Comparison of ENCODE assay signal across 25 cellular contexts in the genomic region with DNA sequence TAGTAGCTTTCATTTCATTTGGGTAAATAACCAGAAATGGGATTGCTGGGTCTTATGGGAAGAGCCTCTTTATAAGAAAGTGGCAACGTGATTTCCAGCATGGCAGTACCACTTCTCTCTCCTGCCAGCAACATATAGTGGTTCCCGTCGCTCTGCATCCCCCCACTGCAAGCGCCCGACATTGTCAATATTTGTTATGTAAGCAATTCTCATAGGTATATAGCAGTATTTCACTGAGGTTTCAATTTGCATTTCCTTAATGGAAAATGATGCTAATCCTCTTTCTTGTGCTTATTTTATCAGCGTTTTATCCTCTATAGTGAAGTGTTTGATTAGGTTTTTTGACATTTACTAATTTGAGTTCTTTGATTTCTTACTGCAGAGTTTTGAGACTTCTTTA. TPM values are rescaled to one million over a fixed set of nuclear protein-coding genes. Genes with fewer than 3 reads are reported as not detected.
A peak's percentile ranks its signal among the peaks of the same experiment; 100 is the strongest.
DNase-seq lines count a peak whose midpoint lies in the region; ATAC-seq, FAIRE-seq and TF ChIP-seq lines count a peak whose summit lies in the region.
"Had no signal": no experiment of that assay in that cellular context is flagged by ENCODE, and none has a peak within 500 bp of the region (broad histone marks: within the 10 kb centered on the region; RNA-seq: fewer than 3 reads in every experiment).

No MANE protein-coding gene starts in this region.

- 4% methylated on average over 6 of the region's 6 CpGs for WGBS in HepG2 (ENCODE audit: low lambda C conversion rate)
- 65% methylated on average over 6 of the region's 6 CpGs for WGBS in right lobe of liver (ENCODE audit: insufficient coverage, low coverage, low lambda C conversion rate, missing lambda C conversion rate)
- WGBS in spleen, 5 donors = 77 to 88% (median 86%) methylated on average over 6 of the region's 6 CpGs

- TF ChIP-seq RAD21 in HepG2 (CRISPR knock-in tag; IDR thresholded peaks at IDR 0.05) = no peak

- H3K9ac ChIP-seq in HepG2 (ENCODE audit: insufficient read depth, low read depth, low read length) = no peak overlapping the region
- H3K9ac ChIP-seq: BLaER1 treated with 17β-estradiol and CSF1 and Interleukin-3, amounts not matched to agents 10 nM and 100 nM had no signal

- ATAC-seq in HepG2 = no peak
- ATAC-seq in right lobe of liver = no peak
- no peak for ATAC-seq in left lobe of liver
- no peak for ATAC-seq in HG03432 (IDR thresholded peaks at IDR 0.05; ENCODE audit: unreplicated experiment)

- H3K4me3 ChIP-seq in HepG2 (replicated peaks in 1 of 3; ENCODE audit: insufficient read depth in 1 of 3, low read depth in 2 of 3, low read length in 3 of 3) (no peak overlapping the region), right lobe of liver (no peak overlapping the region), spleen (no peak overlapping the region)
- H3K4me3 ChIP-seq: BLaER1 treated with 17β-estradiol and CSF1 and Interleukin-3, amounts not matched to agents 10 nM and 100 nM; HAP-1 had no signal

- H4K20me1 ChIP-seq in HepG2 (ENCODE audit: insufficient read depth, low read length) = no peaks in the 10 kb centered on the region
- H4K20me1 ChIP-seq: BLaER1 treated with 17β-estradiol and CSF1 and Interleukin-3, amounts not matched to agents 10 nM and 100 nM had no signal

- TF ChIP-seq CTCF in HepG2 (CRISPR knock-in tag; IDR thresholded peaks at IDR 0.05) (no peak), right lobe of liver (IDR thresholded peaks at IDR 0.05) (no peak), spleen (IDR thresholded peaks at IDR 0.05 in 8 of 11, conservative IDR thresholded peaks at IDR 0.05 in 3 of 11) (no peak)

- in situ Hi-C loops in HepG2 (cut with HindIII; ENCODE audit: extremely low pct_ligation_motif_present, low pct_unique_long_range_greater_than_20kb) = no loop called here

- CTCF ChIA-PET in HepG2 (lab: Yijun Ruan, JAX; ENCODE audit: low intra/inter-chr PET ratio, low total read pairs) = no interaction called here

- DNase-seq in DMS53 (lab: John Stamatoyannopoulos, UW) = peak; percentile 37
- DNase-seq in DMS53 treated with DMSO at 0.1 percent for 48 hours (lab: John Stamatoyannopoulos, UW; ENCODE audit: unreplicated experiment) = no peak
- no peak for DNase-seq in HepG2 (ENCODE audit: low spot score)
- no peak for DNase-seq in right lobe of liver
- DNase-seq in left lobe of liver (ENCODE audit: low spot score) = peak; percentile 22
- DNase-seq in spleen = peak; percentile 12
- DNase-seq in midbrain (lab: John Stamatoyannopoulos, UW) = no peak
- DNase-seq: ACHN; AML-193; BE2C; CD4-positive, alpha-beta T cell; CD8-positive, alpha-beta memory T cell; DMS 273 treated with DMSO at 0.1 percent for 48 hours; DND-41; GOT3; HFFc6 had no signal

- no peaks in the 10 kb centered on the region for H3K79me2 ChIP-seq in HepG2 (ENCODE audit: insufficient read depth, low read length)

- POLR2A ChIA-PET in HepG2 (lab: Yijun Ruan, JAX) = no interaction called here

- H3K27me3 ChIP-seq in HepG2 (ENCODE audit: control insufficient read depth in 1 of 2, insufficient read depth in 2 of 2, low read length in 2 of 2) (peaks cover 0 to 7% of the 10 kb centered on the region in 2 experiments; a peak in 1 of 5 replicates), right lobe of liver (no peaks in the 10 kb centered on the region), spleen (replicated peaks in 1 of 7) (no peaks in the 10 kb centered on the region)
- H3K27me3 ChIP-seq: BE2C; BLaER1 treated with 17β-estradiol and CSF1 and Interleukin-3, amounts not matched to agents 10 nM and 100 nM had no signal

- no peak overlapping the region for H3K4me2 ChIP-seq in HepG2 (ENCODE audit: low read depth, low read length)
- H3K4me2 ChIP-seq: BLaER1 treated with 17β-estradiol and CSF1 and Interleukin-3, amounts not matched to agents 10 nM and 100 nM had no signal

- no peak overlapping the region for H2AFZ ChIP-seq in HepG2 (ENCODE audit: low read length)

- intact Hi-C loops in HepG2 (cut with micrococcal nuclease; ENCODE audit: unreplicated experiment) = no loop called here
- intact Hi-C loops in right lobe of liver (cut with DNase I) = no loop called here
- intact Hi-C loops in spleen (cut with DNase I; ENCODE audit: low total_unique reads) = no loop called here

- H3K9me3 ChIP-seq in HepG2 (ENCODE audit: low read length) (no peaks in the 10 kb centered on the region), right lobe of liver (no peaks in the 10 kb centered on the region), spleen (no peaks in the 10 kb centered on the region)
- H3K9me3 ChIP-seq: BE2C, HAP-1 had no signal

- H3K27ac ChIP-seq in HepG2 (ENCODE audit: extremely low read length, insufficient read depth, low read length) (no peak overlapping the region), right lobe of liver (no peak overlapping the region), spleen (no peak overlapping the region)
- H3K27ac ChIP-seq: 22Rv1; BLaER1 treated with 17β-estradiol and CSF1 and Interleukin-3, amounts not matched to agents 10 nM and 100 nM had no signal

- H3K36me3 ChIP-seq in HepG2 (replicated peaks in 1 of 2; ENCODE audit: control insufficient read depth in 1 of 2, insufficient read depth in 2 of 2, low read length in 2 of 2) (no peaks in the 10 kb centered on the region), right lobe of liver (no peaks in the 10 kb centered on the region), spleen (no peaks in the 10 kb centered on the region)
- H3K36me3 ChIP-seq: BE2C; BLaER1 treated with 17β-estradiol and CSF1 and Interleukin-3, amounts not matched to agents 10 nM and 100 nM; HAP-1 had no signal

- no peak for TF ChIP-seq EP300 in HepG2 (IDR thresholded peaks at IDR 0.05; ENCODE audit: low read depth in 2 of 2, low read length in 2 of 2)
- TF ChIP-seq EP300 in HepG2 (CRISPR knock-in tag; IDR thresholded peaks at IDR 0.05; ENCODE audit: borderline replicate concordance) = no peak

- H3K4me1 ChIP-seq in HepG2 (ENCODE audit: insufficient read depth, low read length) (no peaks in the 10 kb centered on the region), right lobe of liver (no peaks in the 10 kb centered on the region), spleen (no peaks in the 10 kb centered on the region)
- H3K4me1 ChIP-seq: BE2C; BLaER1 treated with 17β-estradiol and CSF1 and Interleukin-3, amounts not matched to agents 10 nM and 100 nM; HAP-1 had no signal

- BruUV-seq in HepG2 (replicated peaks; lab: Mats Ljungman, UMichigan) = no TSS peak

- TF ChIP-seq POLR2A in HepG2 (IDR thresholded peaks at IDR 0.05; ENCODE audit: insufficient read depth in 1 of 2, low read depth in 2 of 2, low read length in 2 of 2) = no peak
- no peak for TF ChIP-seq POLR2A in right lobe of liver (IDR thresholded peaks at IDR 0.05)
- TF ChIP-seq POLR2A in spleen (IDR thresholded peaks at IDR 0.05) = no peak

- FAIRE-seq in HepG2 (lab: Jason Lieb, UNC) = no peak
- FAIRE-seq: A204.1, D721Med, G401.6, GM12892, H54 had no signal

TF ChIP-seq in HepG2, 621 proteins besides CTCF, POLR2A, EP300 and RAD21:
- TF ChIP-seq MAFF (IDR thresholded peaks at IDR 0.05; ENCODE audit: low read depth, low read length) (peak; percentile 71), GTF3A (CRISPR knock-in tag; conservative IDR thresholded peaks at IDR 0.05) (no peak), MAFK (conservative IDR thresholded peaks at IDR 0.05 in 1 of 2, IDR thresholded peaks at IDR 0.05 in 1 of 2; ENCODE audit: low read length in 2 of 2) (peak; percentile 72 to 75), PHF20 (CRISPR knock-in tag; IDR thresholded peaks at IDR 0.05) (no peak)

RNA-seq across cellular contexts. Expression of a gene that starts 36.0 kb away (rescaled TPM):
- total RNA-seq in HepG2 (2016; rRNA removed; fragmentation: Illumina TruSeq; extraction: Trizol) (44.2 and 48.4 TPM in 2 replicates), right lobe of liver (10 to 100 TPM; 62.2 to 80.1 (median 75.7) TPM), left lobe of liver (75.2 TPM), spleen (10 to 100 TPM; 16.3 to 23.7 (median 18.7) TPM)
- 6.0 and 7.7 TPM in 2 replicates for total RNA-seq in HepG2 (2016; cell fraction: cytosol; rRNA removed; fragmentation: Illumina TruSeq; extraction: Trizol; ENCODE audit: low read depth)
- total RNA-seq in HepG2 (2016; cell fraction: insoluble cytoplasmic fraction; rRNA removed; fragmentation: Illumina TruSeq; extraction: Trizol) = 43.7 and 52.6 TPM in 2 replicates
- 11.6 and 14.6 TPM in 2 replicates for total RNA-seq in HepG2 (2016; cell fraction: membrane; rRNA removed; fragmentation: Illumina TruSeq; extraction: Trizol)
- total RNA-seq in HepG2 (2016; cell fraction: nucleus; rRNA removed; fragmentation: Illumina TruSeq; extraction: Trizol) = 37.1 and 41.1 TPM in 2 replicates
- polyA plus RNA-seq in HepG2 (2011; rRNA removed) (34.0 and 41.8 TPM in 2 replicates), spleen (10 to 100 TPM; 10.9 to 17.5 (median 14.0) TPM)
- 27.3 and 33.0 TPM in 2 replicates for polyA plus RNA-seq in HepG2 (2011; cell fraction: cytosol; rRNA removed)
- 86.2 and 107 TPM in 2 replicates for polyA plus RNA-seq in HepG2 (2011; cell fraction: nucleus; rRNA removed)
- polyA plus RNA-seq in HepG2 (2012) = 23.8 and 29.6 TPM in 2 replicates
- polyA plus RNA-seq in HepG2 (2016; cell fraction: cytosol; fragmentation: Illumina TruSeq; extraction: Trizol; ENCODE audit: low read depth) = 8.4 and 12.0 TPM in 2 replicates
- polyA plus RNA-seq in HepG2 (2016; cell fraction: insoluble cytoplasmic fraction; fragmentation: Illumina TruSeq; extraction: Trizol; ENCODE audit: low read depth) = 50.4 and 54.4 TPM in 2 replicates
- 11.0 and 12.8 TPM in 2 replicates for polyA plus RNA-seq in HepG2 (2016; cell fraction: membrane; fragmentation: Illumina TruSeq; extraction: Trizol; ENCODE audit: low read depth)
- polyA plus RNA-seq in HepG2 (2016; cell fraction: nucleus; fragmentation: Illumina TruSeq; extraction: Trizol; ENCODE audit: insufficient read depth, low read depth) = 56.9 and 57.0 TPM in 2 replicates
- 38.4 and 46.0 TPM in 2 replicates for polyA minus RNA-seq in HepG2 (2011; rRNA and poly(A)+ RNA removed; ENCODE audit: low replicate concordance)
- 14.6 and 15.4 TPM in 2 replicates for polyA minus RNA-seq in HepG2 (2011; cell fraction: cytosol; rRNA and poly(A)+ RNA removed)
- polyA minus RNA-seq in HepG2 (2011; cell fraction: nucleus; rRNA and poly(A)+ RNA removed) = 44.5 and 51.1 TPM in 2 replicates

Comparison
In these comparisons a context has a peak if more than half of its experiments do, and no peak if none do; other contexts are left out.
1. DNase-seq: peak in DMS53 (single experiment), left lobe of liver (single experiment) and spleen (single experiment); none in DMS53 treated with DMSO at 0.1 percent for 48 hours (single experiment), HepG2 (single experiment), right lobe of liver (0 of 3) and midbrain (single experiment).